8 cellular contexts compared by ENCODE assay signal in the genomic region with DNA sequence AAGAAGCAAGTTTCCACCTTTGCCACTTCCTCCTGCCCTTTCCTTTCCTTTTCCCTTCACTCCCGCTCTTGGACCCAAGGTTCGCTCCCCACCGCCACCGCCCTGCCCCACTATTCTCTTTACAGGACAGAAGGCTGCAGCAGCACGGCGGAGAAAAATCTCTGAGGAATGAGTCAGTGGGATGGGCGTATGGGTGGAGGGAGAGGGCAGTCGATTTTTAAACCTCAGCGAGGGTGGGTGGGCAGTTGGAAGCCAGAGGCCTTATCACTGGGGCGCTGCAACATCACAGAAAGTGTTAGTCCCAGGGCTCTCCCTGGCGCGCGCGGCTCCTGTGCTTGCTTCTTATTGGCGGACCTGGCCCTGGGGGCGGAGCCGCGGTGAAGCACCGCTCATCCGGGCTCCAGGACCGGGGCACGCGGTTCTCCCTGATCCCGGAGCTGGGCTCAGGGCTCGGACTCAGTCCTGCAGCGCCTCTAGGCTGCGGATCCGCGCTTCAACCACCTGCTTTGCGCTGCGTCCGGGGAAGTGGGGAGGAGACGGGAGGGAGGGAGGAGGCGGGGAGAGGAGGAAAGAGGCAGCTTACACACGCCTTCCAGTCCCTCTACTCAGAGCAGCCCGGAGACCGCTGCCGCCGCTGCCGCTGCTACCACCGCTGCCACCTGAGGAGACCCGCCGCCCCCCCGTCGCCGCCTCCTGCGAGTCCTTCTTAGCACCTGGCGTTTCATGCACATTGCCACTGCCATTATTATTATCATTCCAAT. TPM values are rescaled to one million over a fixed set of nuclear protein-coding genes. Genes with fewer than 3 reads are reported as not detected.
DNase-seq lines count a peak whose midpoint lies in the region; ATAC-seq and TF ChIP-seq lines count a peak whose summit lies in the region.

ALCAM (plus strand) TSS at position 608 of the 761 bp plus-strand sequence.

- H3K27me3 ChIP-seq in BLaER1: peaks cover 21% of the 10 kb centered on the region

- peak within 1 kb of the TSS; percentile 100 for H3K4me2 ChIP-seq in BLaER1

- H3K27ac ChIP-seq in BLaER1 (no peak within 1 kb of the TSS), coronary artery (peak within 1 kb of the TSS; percentile 74 to 90)

- H3K36me3 ChIP-seq in BLaER1: no peaks in the 10 kb centered on the region

- peaks cover 31% of the 10 kb centered on the region for H3K4me1 ChIP-seq in BLaER1

- DNase-seq in GM19238 (ENCODE audit: insufficient read length, low spot score): peak; percentile 54
- peak; percentile 89 for DNase-seq in NCI-H510A treated with DMSO at 0.1 percent for 48 hours (lab: John Stamatoyannopoulos, UW)
- peak; percentile 70 to 79 for DNase-seq in activated CD4-positive, alpha-beta T cell treated with anti-CD3 and anti-CD28 coated beads for 4 hours
- peak; percentile 97 for DNase-seq in coronary artery (ENCODE audit: low spot score)
- DNase-seq in left colon: peak; percentile 93 to 94
- DNase-seq in stimulated activated CD4-positive, alpha-beta T cell treated with anti-CD3 and anti-CD28 coated beads, Interleukin-1b, Interleukin-23, amount 100 ng/mL, for 48 hours: peak; percentile 88

- H3K4me3 ChIP-seq in BLaER1: peak within 1 kb of the TSS; percentile 77
- peak within 1 kb of the TSS; percentile 80 for H3K4me3 ChIP-seq in coronary artery

- peak; percentile 51 for ATAC-seq in HG03439 (IDR thresholded peaks at IDR 0.05; ENCODE audit: unreplicated experiment)
- peak; percentile 81 for ATAC-seq in left colon

- H4K20me1 ChIP-seq in BLaER1: no peaks in the 10 kb centered on the region

- TF ChIP-seq CTCF in coronary artery (IDR thresholded peaks at IDR 0.05): peak; percentile 53

- intact Hi-C loops in left colon (cut with DNase I, micrococcal nuclease): no loop called here

- H3K9ac ChIP-seq in BLaER1: peak within 1 kb of the TSS; percentile 75

- H3K9me3 ChIP-seq in BLaER1: no peaks in the 10 kb centered on the region

RNA-seq across cellular contexts. Expression of gene ALCAM, which starts in this region (rescaled TPM):
- 10 to 100 TPM; 20.3 to 21.4 TPM for total RNA-seq in left colon
